Comparison of ENCODE assay signal across 4 cellular contexts in the genomic region with DNA sequence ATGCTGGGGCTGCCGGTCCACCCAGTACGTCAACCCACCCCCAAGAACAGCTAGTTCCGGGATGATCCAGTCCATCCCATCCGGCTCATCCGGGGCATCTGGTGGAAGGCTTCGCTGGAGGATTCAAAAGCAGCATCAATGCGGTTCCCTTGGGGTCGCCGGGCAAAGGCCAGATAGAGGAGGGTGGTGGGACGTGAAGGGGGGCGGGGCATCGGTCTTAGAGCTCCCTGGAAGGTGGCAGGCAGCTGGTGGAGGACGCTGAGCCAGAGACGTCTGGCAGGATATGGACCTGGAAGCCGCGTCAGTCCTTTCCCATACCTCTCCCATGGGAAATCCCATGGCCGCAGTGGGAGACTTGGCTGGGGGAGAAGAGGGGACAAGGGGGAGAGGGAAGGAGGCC.
"Had no signal": no experiment of that assay in that cellular context is flagged by ENCODE, and none has a peak within 500 bp of the region (broad histone marks: within the 10 kb centered on the region; RNA-seq: fewer than 3 reads in every experiment).

No MANE protein-coding gene starts in this region.

- H3K4me3 ChIP-seq: GM23338 had no signal

- DNase-seq: H9, HCEC 1CT, IMR-90 had no signal

- H2AFZ ChIP-seq: GM23338 had no signal

- ATAC-seq: GM23338 had no signal

- H3K4me1 Mint-ChIP-seq: GM23338, H9 had no signal

- H3K4me3 Mint-ChIP-seq: GM23338 had no signal

- H3K27ac Mint-ChIP-seq: GM23338, H9 had no signal

- H3K4me2 ChIP-seq: GM23338 had no signal
